ENCODE assay signal across 12 cellular contexts in the genomic region with DNA sequence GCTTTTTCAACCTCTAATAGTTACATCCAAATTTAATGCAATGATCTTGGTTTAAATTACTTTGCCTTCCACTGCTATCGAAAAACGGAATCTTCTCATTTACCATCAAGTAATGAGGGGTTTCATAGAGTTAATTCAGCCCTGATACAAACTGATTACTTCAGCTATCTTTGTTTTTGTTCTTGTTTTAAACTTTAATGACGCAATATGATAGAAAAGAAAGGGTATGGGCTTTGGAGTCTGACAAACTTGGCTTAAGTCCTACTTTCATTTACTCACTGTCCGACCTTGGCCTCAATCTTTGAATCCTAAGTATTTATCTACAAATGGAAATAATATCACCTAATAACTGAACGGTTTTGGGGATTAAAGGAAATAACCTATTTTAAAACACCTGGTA. TPM values are rescaled to one million over a fixed set of nuclear protein-coding genes. Genes with fewer than 3 reads are reported as not detected.
DNase-seq lines count a peak whose midpoint lies in the region; ATAC-seq and TF ChIP-seq lines count a peak whose summit lies in the region.
"Had no signal": no experiment of that assay in that cellular context is flagged by ENCODE, and none has a peak within 500 bp of the region (broad histone marks: within the 10 kb centered on the region; RNA-seq: fewer than 3 reads in every experiment).

No MANE protein-coding gene starts in this region.

- peaks cover 8% of the 10 kb centered on the region for H3K79me1 ChIP-seq in mesenchymal stem cell (replicated peaks; ENCODE audit: low read length, poor library complexity, severe bottlenecking)

- WGBS in mesenchymal stem cell: no CpG with 5 or more reads among the region's 5 CpGs
- 77 to 87% methylated on average over 5 of the region's 5 CpGs for WGBS in transverse colon (ENCODE audit: low coverage in 1 of 2), 2 donors

- H3K9ac ChIP-seq in mesenchymal stem cell (ENCODE audit: low read length): peak overlapping the region; percentile 79

- H2BK12ac ChIP-seq in mesenchymal stem cell (ENCODE audit: low read length in 2 of 2): no peak overlapping the region

- in situ Hi-C loops in transverse colon (cut with MboI; ENCODE audit: low pct_ligation_motif_present in 1 of 4, low pct_unique_long_range_greater_than_20kb in 1 of 4, low sequenced_read_pairs in 3 of 4): no loop called here

- DNase-seq in NB4 (ENCODE audit: low read depth) (peak; percentile 22), cardiac fibroblast (ENCODE audit: low read depth in 2 of 2) (peak; percentile 84 to 85), mesenchymal stem cell (peak; percentile 25), transverse colon (no peak), kidney tubule cell (ENCODE audit: low spot score) (no peak), GM10266 (ENCODE audit: extremely low spot score) (no peak)
- DNase-seq: activated CD8-positive, alpha-beta T cell treated with anti-CD3 and anti-CD28 coated beads for 36 hours; activated naive CD4-positive, alpha-beta T cell treated with anti-CD3 and anti-CD28 coated beads, Interleukin-2, amount 10 ng/mL, durations not matched to agents 7 days and 5 days; EL; NCI-H2227 treated with DMSO at 0.1 percent for 48 hours; SW 1271 had no signal

- H2BK5ac ChIP-seq in mesenchymal stem cell (ENCODE audit: low read depth, low read length, poor library complexity, severe bottlenecking): no peak overlapping the region

- H3K9me3 ChIP-seq in mesenchymal stem cell (ENCODE audit: control insufficient read depth, low read length) (no peaks in the 10 kb centered on the region), transverse colon (no peaks in the 10 kb centered on the region)

- H4K91ac ChIP-seq in mesenchymal stem cell (ENCODE audit: low read length): no peak overlapping the region

- H4K8ac ChIP-seq in mesenchymal stem cell (ENCODE audit: low read length): no peak overlapping the region

- H3K4me1 ChIP-seq in mesenchymal stem cell (ENCODE audit: control insufficient read depth, insufficient read depth, low read depth, low read length): peaks cover 4% of the 10 kb centered on the region
- peaks cover 0 to 33% (median 0%) of the 10 kb centered on the region in 4 donors for H3K4me1 ChIP-seq in transverse colon

- TF ChIP-seq CTCF in NB4 (IDR thresholded peaks at IDR 0.05; ENCODE audit: low read depth, low read length): no peak
- TF ChIP-seq CTCF in cardiac fibroblast (IDR thresholded peaks at IDR 0.05; ENCODE audit: low read depth, low read length): no peak
- TF ChIP-seq CTCF in transverse colon (IDR thresholded peaks at IDR 0.05): no peak
- no peak for TF ChIP-seq CTCF in GM10266 (IDR thresholded peaks at IDR 0.05; ENCODE audit: control insufficient read depth, insufficient read depth, low read depth, missing control alignments)

- ATAC-seq in activated CD4-positive, CD25-positive, alpha-beta regulatory T cell treated with anti-CD3 and anti-CD28 coated beads, Interleukin-2, amount 50 U/mL, for 24 hours: no peak
- ATAC-seq: activated CD8-positive, alpha-beta T cell treated with anti-CD3 and anti-CD28 coated beads for 36 hours had no signal

- H2BK15ac ChIP-seq in mesenchymal stem cell (ENCODE audit: low read depth, poor library complexity, severe bottlenecking): no peak overlapping the region

- no peak overlapping the region for H2BK120ac ChIP-seq in mesenchymal stem cell (ENCODE audit: low read depth, low read length)

- TF ChIP-seq EP300 in transverse colon (IDR thresholded peaks at IDR 0.05; ENCODE audit: low read depth): no peak

- no peak overlapping the region for H3K23ac ChIP-seq in mesenchymal stem cell (ENCODE audit: low read length in 2 of 2)

- H3K27me3 ChIP-seq in mesenchymal stem cell (ENCODE audit: control insufficient read depth in 1 of 2, insufficient read depth in 1 of 2, low read length in 2 of 2): no peaks in the 10 kb centered on the region
- no peaks in the 10 kb centered on the region for H3K27me3 ChIP-seq in transverse colon

- H3K4me2 ChIP-seq in mesenchymal stem cell (ENCODE audit: low read length, poor library complexity, severe bottlenecking): no peak overlapping the region

- no peak overlapping the region for H2AK5ac ChIP-seq in mesenchymal stem cell (ENCODE audit: low read length, severe bottlenecking)

- H3K36me3 ChIP-seq in mesenchymal stem cell (ENCODE audit: control insufficient read depth in 1 of 2, insufficient read depth in 2 of 2, low read depth in 1 of 2, low read length in 2 of 2) (peaks cover 0 to 25% of the 10 kb centered on the region in 2 experiments), transverse colon (peaks cover 0 to 13% (median 0%) of the 10 kb centered on the region in 4 donors)

- H3K18ac ChIP-seq in mesenchymal stem cell (ENCODE audit: low read depth in 1 of 2, low read length in 2 of 2): no peak overlapping the region

- H3K27ac ChIP-seq in mesenchymal stem cell (ENCODE audit: low read length, poor library complexity, severe bottlenecking) (no peak overlapping the region), transverse colon (peak overlapping the region; percentile 0 to 63 (median 23))

- H2AFZ ChIP-seq in mesenchymal stem cell (ENCODE audit: low read depth, low read length): no peak overlapping the region

- H3K4me3 ChIP-seq in NB4 (ENCODE audit: low read depth, low read length) (no peak overlapping the region), cardiac fibroblast (replicated peaks in 1 of 2; ENCODE audit: low read depth in 2 of 2, low read length in 2 of 2) (no peak overlapping the region), mesenchymal stem cell (ENCODE audit: insufficient read depth in 1 of 2, low read depth in 1 of 2, low read length in 2 of 2) (peak overlapping the region in 1 of 2 experiments; percentile 22), transverse colon (no peak overlapping the region)

- TF ChIP-seq POLR2A in NB4 (IDR thresholded peaks at IDR 0.05; ENCODE audit: extremely low read depth, insufficient read length) (no peak), transverse colon (IDR thresholded peaks at IDR 0.05) (no peak)

- H3K4ac ChIP-seq in mesenchymal stem cell (ENCODE audit: low read depth in 1 of 2, low read length in 2 of 2): no peak overlapping the region

- intact Hi-C loops in transverse colon (cut with DNase I; ENCODE audit: low total_unique reads): no loop called here

- no peak overlapping the region for H3K14ac ChIP-seq in mesenchymal stem cell (ENCODE audit: low read length in 2 of 2)

RNA-seq across cellular contexts. Expression of a gene that starts 16.1 kb away (rescaled TPM):
- polyA plus RNA-seq in mesenchymal stem cell (2013, experiment 1 of 2): 29.8 TPM
- 29.7 TPM for polyA plus RNA-seq in mesenchymal stem cell (2013, experiment 2 of 2)
- total RNA-seq in transverse colon: 10 to 100 TPM; 11.2 to 36.4 (median 17.0) TPM

Comparison
In these comparisons a context has a peak if more than half of its experiments do, and no peak if none do; other contexts are left out.
1. DNase-seq: peak in NB4 (single experiment), cardiac fibroblast (2 of 2) and mesenchymal stem cell (single experiment); none in transverse colon (single experiment), kidney tubule cell (single experiment) and GM10266 (single experiment).